15 cellular contexts compared by ENCODE assay signal in the genomic region with DNA sequence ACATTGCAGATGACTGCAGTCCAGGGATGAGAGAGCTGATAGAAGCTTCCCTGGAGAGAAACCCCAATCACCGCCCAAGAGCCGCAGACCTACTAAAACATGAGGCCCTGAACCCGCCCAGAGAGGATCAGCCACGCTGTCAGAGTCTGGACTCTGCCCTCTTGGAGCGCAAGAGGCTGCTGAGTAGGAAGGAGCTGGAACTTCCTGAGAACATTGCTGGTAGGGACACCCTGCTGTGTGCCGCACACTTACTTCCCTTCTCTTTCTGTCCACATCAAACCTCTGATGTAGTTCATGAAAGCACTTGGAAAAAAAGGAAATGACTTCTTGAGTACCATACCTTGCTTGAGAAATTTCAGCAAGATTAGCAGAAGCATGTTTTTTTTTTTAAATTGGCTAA. TPM values are rescaled to one million over a fixed set of nuclear protein-coding genes. Genes with fewer than 3 reads are reported as not detected.
DNase-seq lines count a peak whose midpoint lies in the region; ATAC-seq and TF ChIP-seq lines count a peak whose summit lies in the region.
"Had no signal": no experiment of that assay in that cellular context is flagged by ENCODE, and none has a peak within 500 bp of the region (broad histone marks: within the 10 kb centered on the region; RNA-seq: fewer than 3 reads in every experiment).

No MANE protein-coding gene starts in this region.

- no peak overlapping the region for H3K4me3 ChIP-seq in GM23338
- no peak overlapping the region for H3K4me3 ChIP-seq in right cardiac atrium (ENCODE audit: low read length)
- H3K4me3 ChIP-seq: coronary artery had no signal

- H3K4me1 ChIP-seq in GM23338 (ENCODE audit: insufficient read depth) (peaks cover 22% of the 10 kb centered on the region), right cardiac atrium (ENCODE audit: control insufficient read depth, insufficient read depth, low read length) (no peaks in the 10 kb centered on the region)

- WGBS in right cardiac atrium, result 84% methylated on average over 6 of the region's 6 CpGs

- H3K9me3 Mint-ChIP-seq in GM23338, result no peaks in the 10 kb centered on the region

- H3K9me2 ChIP-seq in GM23338 (ENCODE audit: insufficient read depth), result no peaks in the 10 kb centered on the region

- H3K36me3 ChIP-seq in GM23338 (ENCODE audit: insufficient read depth), result no peaks in the 10 kb centered on the region

- H3K79me2 ChIP-seq in GM23338 (replicated peaks; ENCODE audit: insufficient read depth), result no peaks in the 10 kb centered on the region

- H3K27me3 Mint-ChIP-seq in GM23338 (ENCODE audit: insufficient read depth, low read depth, poor library complexity), result peaks cover 4% of the 10 kb centered on the region
- H3K27me3 Mint-ChIP-seq: activated naive CD8-positive, alpha-beta T cell had no signal

- DNase-seq in GM23338 (ENCODE audit: low spot score), result peak; percentile 8
- DNase-seq in SKM-1 treated with dmso at 0.1 percent for 144 hours (lab: John Stamatoyannopoulos, UW; ENCODE audit: unreplicated experiment), result peak; percentile 80
- peak in 2 of 3 donors; percentile 32 to 66 for DNase-seq in right cardiac atrium
- DNase-seq in putamen (ENCODE audit: low spot score), result peak; percentile 35
- DNase-seq: activated CD8-positive, alpha-beta memory T cell treated with anti-CD3 and anti-CD28 coated beads for 24 hours; NCI-H2171; OCI-M1; T-helper 2 cell had no signal

- no peak for ATAC-seq in GM23338
- ATAC-seq in right cardiac atrium, result peak; percentile 18
- ATAC-seq in HG03135 (IDR thresholded peaks at IDR 0.05; ENCODE audit: unreplicated experiment), result no peak
- no peak for ATAC-seq in HG02763 (IDR thresholded peaks at IDR 0.05; ENCODE audit: unreplicated experiment)
- no peak for ATAC-seq in HG02678 (IDR thresholded peaks at IDR 0.05; ENCODE audit: unreplicated experiment)
- ATAC-seq in GM21390 (IDR thresholded peaks at IDR 0.05; ENCODE audit: unreplicated experiment), result no peak

- no peak overlapping the region for H2AFZ ChIP-seq in GM23338

- intact Hi-C loops in right cardiac atrium (cut with DNase I), result no loop called here

- peaks cover 14% of the 10 kb centered on the region for H3K36me3 Mint-ChIP-seq in GM23338 (ENCODE audit: low read depth)

- H3K27ac Mint-ChIP-seq in GM23338, result no peak overlapping the region
- H3K27ac Mint-ChIP-seq: activated naive CD8-positive, alpha-beta T cell had no signal

- H3K4me1 Mint-ChIP-seq in GM23338, result peaks cover 29% of the 10 kb centered on the region; the same call in 2 of the 3 replicates

- H4K20me1 ChIP-seq in GM23338 (replicated peaks; ENCODE audit: insufficient read depth), result no peaks in the 10 kb centered on the region

- H3K9me3 ChIP-seq in right cardiac atrium (ENCODE audit: control insufficient read depth, low read length), result no peaks in the 10 kb centered on the region

- no peaks in the 10 kb centered on the region for H3F3A ChIP-seq in GM23338 (replicated peaks; ENCODE audit: low read depth)

- H3K27me3 ChIP-seq in GM23338 (ENCODE audit: insufficient read depth) (no peaks in the 10 kb centered on the region), right cardiac atrium (ENCODE audit: control insufficient read depth, insufficient read depth) (no peaks in the 10 kb centered on the region)

- no peak overlapping the region for H3K27ac ChIP-seq in GM23338 (ENCODE audit: low read depth)
- no peak overlapping the region for H3K27ac ChIP-seq in right cardiac atrium (ENCODE audit: low read length)
- H3K27ac ChIP-seq: KMS-11 had no signal

- no peak for TF ChIP-seq CTCF in GM23338 (conservative IDR thresholded peaks at IDR 0.05; ENCODE audit: low read depth in 2 of 2)

- H3K4me2 ChIP-seq in GM23338, result no peak overlapping the region
- H3K4me2 ChIP-seq: KMS-11 had no signal

- H3K4me3 Mint-ChIP-seq in GM23338, result no peak overlapping the region
- H3K4me3 Mint-ChIP-seq: activated naive CD8-positive, alpha-beta T cell had no signal

TF ChIP-seq in GM23338, 12 proteins besides CTCF, POLR2A, EP300 and RAD21:
- TF ChIP-seq ZNF331 (CRISPR knock-in tag; IDR thresholded peaks at IDR 0.05; ENCODE audit: low read depth) (no peak), POLR2AphosphoS5 (IDR thresholded peaks at IDR 0.05; ENCODE audit: low read depth) (no peak)

RNA-seq across cellular contexts. Expression of a gene that starts 25.3 kb away (rescaled TPM):
- total RNA-seq in GM23338 (2014; rRNA removed; shearing (Covaris generic)), result 3.5 and 6.1 TPM in 2 replicates
- 4.7 and 5.0 TPM in 2 replicates for polyA plus RNA-seq in GM23338 (2016; fragmentation: Nextera tagmentation; extraction: Ambion mirVana)
- total RNA-seq in right cardiac atrium, result 10 to 100 TPM in 2 of 4 donors, 1 to 10 TPM in 2; 7.7 to 17.2 (median 9.6) TPM
- 6.5 TPM for polyA plus RNA-seq in right cardiac atrium

Comparison
In these comparisons a context has a peak if more than half of its experiments do, and no peak if none do; other contexts are left out.
1. ATAC-seq: peak in right cardiac atrium (2 of 2); none in GM23338 (single experiment), HG03135 (single experiment), HG02763 (single experiment), HG02678 (single experiment) and GM21390 (single experiment).
2. DNase-seq: peak in every context shown above with its lines; median percentile 80 in SKM-1 treated with dmso at 0.1 percent for 144 hours; 49 in right cardiac atrium; 35 in putamen; 8 in GM23338.